Comparison of ENCODE assay signal across 7 cellular contexts in genomic region chr11:107912415-107912814, GRCh38. TPM values are rescaled to one million over a fixed set of nuclear protein-coding genes. Genes with fewer than 3 reads are reported as not detected.
"Had no signal": no experiment of that assay in that cellular context is flagged by ENCODE, and none has a peak within 500 bp of the region (broad histone marks: within the 10 kb centered on the region; RNA-seq: fewer than 3 reads in every experiment).

No MANE protein-coding gene starts in this region.

RNA-seq across cellular contexts. Expression of gene RAB39A, which starts 15.8 kb away (rescaled TPM):
- total RNA-seq: left ventricle myocardium superior, lung microvascular endothelial cell, mammary epithelial cell, myocyte had no signal
- polyA plus RNA-seq: hepatocyte, immature natural killer cell, keratinocyte had no signal
